ENCODE assay signal across 8 cellular contexts in genomic region chr10:5666324-5667220, GRCh38. TPM values are rescaled to one million over a fixed set of nuclear protein-coding genes. Genes with fewer than 3 reads are reported as not detected.
DNase-seq lines count a peak whose midpoint lies in the region; ATAC-seq and TF ChIP-seq lines count a peak whose summit lies in the region.

Gene ASB13 (minus strand): TSS chr10:5666595. CDS start chr10:5666551, 44 bp downstream.

- peak; percentile 62 for ATAC-seq in HG03135 (IDR thresholded peaks at IDR 0.05; ENCODE audit: unreplicated experiment)
- peak; percentile 83 to 99 (median 96) for ATAC-seq in heart left ventricle
- ATAC-seq in aorta (ENCODE audit: low FRiP score): peak; percentile 93

- no peak for TF ChIP-seq EP300 in ovary (IDR thresholded peaks at IDR 0.05)

- TF ChIP-seq CTCF in heart left ventricle (IDR thresholded peaks at IDR 0.05) (no peak), ovary (IDR thresholded peaks at IDR 0.05) (no peak)

- H3K27me3 ChIP-seq in adipocyte (replicated peaks; ENCODE audit: control insufficient read depth, insufficient read depth, low read length): no peaks in the 10 kb centered on the region
- H3K27me3 ChIP-seq in heart left ventricle: no peaks in the 10 kb centered on the region
- H3K27me3 ChIP-seq in ovary: no peaks in the 10 kb centered on the region
- no peaks in the 10 kb centered on the region for H3K27me3 ChIP-seq in aorta (ENCODE audit: control insufficient read depth in 1 of 2, insufficient read depth in 2 of 2, low read length in 1 of 2)

- 4 to 19% (median 10%) methylated on average over 15 to 87 of the region's 87 CpGs for WGBS in heart left ventricle, 4 donors
- WGBS in ovary, 3 donors: 2 to 5% (median 3%) methylated on average over 37 to 87 of the region's 87 CpGs
- WGBS in aorta, 2 donors: 3 to 6% methylated on average over 60 to 87 of the region's 87 CpGs

- peak within 1 kb of the TSS; percentile 95 for H3K4me3 ChIP-seq in adipocyte (ENCODE audit: low read length)
- peak within 1 kb of the TSS; percentile 66 to 99 (median 95) for H3K4me3 ChIP-seq in heart left ventricle
- peak within 1 kb of the TSS; percentile 85 for H3K4me3 ChIP-seq in ovary
- peak within 1 kb of the TSS; percentile 70 to 80 for H3K4me3 ChIP-seq in aorta (ENCODE audit: low read length in 2 of 2)

- H3K4me1 ChIP-seq in adipocyte (ENCODE audit: control insufficient read depth, insufficient read depth, low read length) (peaks cover 6% of the 10 kb centered on the region), heart left ventricle (peaks cover 0 to 21% (median 13%) of the 10 kb centered on the region in 12 donors), ovary (ENCODE audit: insufficient read depth) (peaks cover 10% of the 10 kb centered on the region), aorta (ENCODE audit: control insufficient read depth in 1 of 2, insufficient read depth in 2 of 2, low read length in 2 of 2) (peaks cover 0 to 2% of the 10 kb centered on the region in 2 donors)

- peak within 1 kb of the TSS; percentile 92 for H3K9ac ChIP-seq in adipocyte (ENCODE audit: low read length)

- H3K36me3 ChIP-seq in adipocyte (ENCODE audit: control insufficient read depth, insufficient read depth, low read length, severe bottlenecking) (no peaks in the 10 kb centered on the region), heart left ventricle (no peaks in the 10 kb centered on the region), ovary (no peaks in the 10 kb centered on the region), aorta (ENCODE audit: control insufficient read depth in 1 of 2, insufficient read depth in 2 of 2, low read length in 1 of 2) (no peaks in the 10 kb centered on the region)

- H3K27ac ChIP-seq in heart left ventricle: peak within 1 kb of the TSS in 11 of 12 donors; percentile 63 to 86 (median 80)
- H3K27ac ChIP-seq in ovary: peak within 1 kb of the TSS; percentile 50 to 90
- peak within 1 kb of the TSS; percentile 0 to 72 for H3K27ac ChIP-seq in aorta (ENCODE audit: low read depth in 1 of 2, low read length in 2 of 2)

- intact Hi-C loops in heart left ventricle (cut with DNase I): no loop called here
- intact Hi-C loops in ovary (cut with DNase I): no loop called here
- intact Hi-C loops in aorta (cut with DNase I): loop anchor here in 1 of 2 donors (10.0 kb wide), 1 partner anchor 108 kb away; no protein-coding TSS in a partner anchor

- peak in 1 of 2 donors; percentile 41 for TF ChIP-seq POLR2A in heart left ventricle (IDR thresholded peaks at IDR 0.05)
- peak; percentile 48 for TF ChIP-seq POLR2A in ovary (IDR thresholded peaks at IDR 0.05)

- H3K9me3 ChIP-seq in adipocyte (ENCODE audit: control insufficient read depth, low read length): no peaks in the 10 kb centered on the region
- no peaks in the 10 kb centered on the region for H3K9me3 ChIP-seq in heart left ventricle
- H3K9me3 ChIP-seq in ovary: no peaks in the 10 kb centered on the region
- no peaks in the 10 kb centered on the region for H3K9me3 ChIP-seq in aorta (ENCODE audit: control insufficient read depth, low read length)

- DNase-seq in SKM-1 treated with dmso at 0.1 percent for 144 hours (lab: John Stamatoyannopoulos, UW; ENCODE audit: unreplicated experiment) (peak; percentile 3), SKM-1 (lab: John Stamatoyannopoulos, UW; ENCODE audit: unreplicated experiment) (no peak), adipocyte (ENCODE audit: low read depth) (peak; percentile 81), heart left ventricle (peak; percentile 81 to 90 (median 81)), ovary (peak; percentile 65 to 82 (median 76)), aorta (peak; percentile 84 to 91)

TF ChIP-seq in PFSK-1, 5 proteins besides CTCF, POLR2A, EP300 and RAD21:
- peak; percentile 65 to 79; a peak in 3 of 4 replicates for TF ChIP-seq REST (IDR thresholded peaks at IDR 0.05; ENCODE audit: insufficient read depth in 1 of 2, low read depth in 2 of 2, low read length in 2 of 2)
- TF ChIP-seq POLR2AphosphoS5 (IDR thresholded peaks at IDR 0.05; ENCODE audit: low read depth, low read length): peak; percentile 31; the same call in 1 of the 2 replicates
- no peak for TF ChIP-seq TAF1 (IDR thresholded peaks at IDR 0.05; ENCODE audit: borderline replicate concordance, insufficient read depth, low read length)
TF ChIP-seq in PFSK-1: peak in this region for 2.

RNA-seq across cellular contexts. Expression of gene ASB13, which starts in this region (rescaled TPM):
- polyA plus RNA-seq in PFSK-1 (2012; ENCODE audit: insufficient read length, low read depth): 12.9 TPM
- total RNA-seq in heart left ventricle: 10 to 100 TPM; 12.0 to 18.6 (median 13.3) TPM
- polyA plus RNA-seq in heart left ventricle: 10 to 100 TPM in 1 of 2 donors, 1 to 10 TPM in 1; 9.9 to 11.2 TPM
- total RNA-seq in ovary: 10 to 100 TPM; 17.9 to 45.6 (median 29.0) TPM
- 10 to 100 TPM; 15.0 to 23.2 TPM for polyA plus RNA-seq in ovary
- total RNA-seq in aorta: 10 to 100 TPM; 23.2 to 25.0 TPM
- polyA plus RNA-seq in aorta: 10 to 100 TPM; 19.2 to 35.1 TPM
